In the genomic region with DNA sequence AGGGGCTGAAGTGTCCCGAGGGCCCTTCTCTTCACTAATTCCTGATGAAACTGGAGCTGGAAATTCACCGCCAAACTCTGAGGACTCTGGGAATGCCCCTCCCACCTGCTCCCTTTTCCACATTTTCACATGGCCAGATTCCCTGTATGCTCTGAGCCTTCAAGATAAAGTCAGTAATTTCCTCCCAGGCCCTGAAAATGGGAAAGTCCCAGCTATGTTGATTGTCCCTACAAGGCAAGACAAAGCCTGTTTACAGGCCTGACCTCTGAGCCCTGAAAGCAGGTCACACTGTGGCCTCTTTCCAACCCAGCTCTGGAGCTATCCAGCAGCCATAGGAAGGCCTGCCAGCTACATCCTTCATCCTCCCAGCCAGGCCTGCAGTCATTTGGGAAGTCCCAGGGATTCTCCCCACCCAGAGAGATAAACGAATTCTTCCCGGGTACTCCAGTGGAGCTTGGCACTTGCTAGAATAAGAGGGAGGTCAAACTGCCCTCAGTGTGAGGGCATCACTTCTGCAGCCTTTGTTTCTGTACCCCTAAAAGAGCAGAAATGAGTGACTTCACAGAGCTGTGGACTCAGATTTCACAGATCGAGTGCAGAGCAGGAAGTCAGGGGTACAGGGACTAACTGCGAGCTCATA, we compare ENCODE assay signal across 12 cellular contexts. TPM values are rescaled to one million over a fixed set of nuclear protein-coding genes. Genes with fewer than 3 reads are reported as not detected.
DNase-seq lines count a peak whose midpoint lies in the region; ATAC-seq, FAIRE-seq and TF ChIP-seq lines count a peak whose summit lies in the region.
"Had no signal": no experiment of that assay in that cellular context is flagged by ENCODE, and none has a peak within 500 bp of the region (broad histone marks: within the 10 kb centered on the region; RNA-seq: fewer than 3 reads in every experiment).

No MANE protein-coding gene starts in this region.

- peak; percentile 75 for DNase-seq in LNCaP clone FGC (ENCODE audit: low read depth)
- DNase-seq in dermis microvascular lymphatic vessel endothelial cell (ENCODE audit: low read depth in 2 of 2): peak; percentile 78 to 96
- DNase-seq in right lobe of liver: peak; percentile 80 to 86 (median 84)
- no peak for DNase-seq in urothelium cell line (ENCODE audit: low spot score)
- no peak for DNase-seq in activated naive CD4-positive, alpha-beta T cell treated with anti-CD3 and anti-CD28 coated beads, Interleukin-2, amount 10 ng/mL, durations not matched to agents 7 days and 5 days
- DNase-seq in T-helper 2 cell: no peak
- DNase-seq: activated T-cell treated with anti-CD3 and anti-CD28 coated beads, Interleukin-2, amount 50 U/mL, for 72 hours; effector memory CD8-positive, alpha-beta T cell had no signal

- H3K36me3 ChIP-seq in right lobe of liver (no peaks in the 10 kb centered on the region), stomach smooth muscle (ENCODE audit: control insufficient read depth in 2 of 2, insufficient read depth in 2 of 2, low read length in 2 of 2) (no peaks in the 10 kb centered on the region)

- peak overlapping the region; percentile 52 to 64 (median 58) for H3K27ac ChIP-seq in right lobe of liver
- H3K27ac ChIP-seq in stomach smooth muscle (ENCODE audit: low read length): peak overlapping the region; percentile 49

- H3K4me1 Mint-ChIP-seq in activated naive CD4-positive, alpha-beta T cell treated with anti-CD3 and anti-CD28 coated beads, Interleukin-2, amount 10 ng/mL, durations not matched to agents 7 days and 5 days: no peaks in the 10 kb centered on the region

- H3K9me3 ChIP-seq in right lobe of liver (no peaks in the 10 kb centered on the region), stomach smooth muscle (ENCODE audit: control insufficient read depth in 2 of 2, low read length in 2 of 2) (no peaks in the 10 kb centered on the region)

- H3K9me3 Mint-ChIP-seq in activated naive CD4-positive, alpha-beta T cell treated with anti-CD3 and anti-CD28 coated beads, Interleukin-2, amount 10 ng/mL, durations not matched to agents 7 days and 5 days: no peaks in the 10 kb centered on the region
- H3K9me3 Mint-ChIP-seq: effector memory CD8-positive, alpha-beta T cell had no signal

- FAIRE-seq in urothelium cell line (lab: Jason Lieb, UNC): no peak

- H3K36me3 Mint-ChIP-seq in activated naive CD4-positive, alpha-beta T cell treated with anti-CD3 and anti-CD28 coated beads, Interleukin-2, amount 10 ng/mL, durations not matched to agents 7 days and 5 days: no peaks in the 10 kb centered on the region

- peak; percentile 94 to 98 (median 96) for ATAC-seq in right lobe of liver
- ATAC-seq in GM21576 (IDR thresholded peaks at IDR 0.05; ENCODE audit: unreplicated experiment): no peak
- ATAC-seq: activated T-cell treated with anti-CD3 and anti-CD28 coated beads, Interleukin-2, amount 50 U/mL, for 72 hours; effector memory CD8-positive, alpha-beta T cell had no signal

- H3K4me3 ChIP-seq in LNCaP clone FGC (ENCODE audit: low read depth, low read length) (no peak overlapping the region), right lobe of liver (no peak overlapping the region), stomach smooth muscle (ENCODE audit: low read length in 2 of 2) (no peak overlapping the region)

- peak overlapping the region; percentile 30 to 51 for H3K9ac ChIP-seq in stomach smooth muscle (ENCODE audit: low read length in 2 of 2)

- peaks cover 40% of the 10 kb centered on the region for H3K27me3 Mint-ChIP-seq in activated naive CD4-positive, alpha-beta T cell treated with anti-CD3 and anti-CD28 coated beads, Interleukin-2, amount 10 ng/mL, durations not matched to agents 7 days and 5 days

- TF ChIP-seq CTCF in LNCaP clone FGC (IDR thresholded peaks at IDR 0.05; ENCODE audit: control insufficient read depth, extremely low read depth, insufficient read depth) (no peak), right lobe of liver (IDR thresholded peaks at IDR 0.05) (no peak)

- H3K4me3 Mint-ChIP-seq in activated naive CD4-positive, alpha-beta T cell treated with anti-CD3 and anti-CD28 coated beads, Interleukin-2, amount 10 ng/mL, durations not matched to agents 7 days and 5 days: no peak overlapping the region
- H3K4me3 Mint-ChIP-seq: activated T-cell treated with anti-CD3 and anti-CD28 coated beads, Interleukin-2, amount 50 U/mL, for 72 hours; effector memory CD8-positive, alpha-beta T cell had no signal

- no peak overlapping the region for H3K27ac Mint-ChIP-seq in activated naive CD4-positive, alpha-beta T cell treated with anti-CD3 and anti-CD28 coated beads, Interleukin-2, amount 10 ng/mL, durations not matched to agents 7 days and 5 days
- H3K27ac Mint-ChIP-seq: activated T-cell treated with anti-CD3 and anti-CD28 coated beads, Interleukin-2, amount 50 U/mL, for 72 hours; effector memory CD8-positive, alpha-beta T cell had no signal

- 29% methylated on average over 5 of the region's 6 CpGs for WGBS in right lobe of liver (ENCODE audit: insufficient coverage, low coverage, low lambda C conversion rate, missing lambda C conversion rate)

- no peak for TF ChIP-seq POLR2A in right lobe of liver (IDR thresholded peaks at IDR 0.05)

- H3K4me1 ChIP-seq in right lobe of liver (peaks cover 0 to 7% (median 6%) of the 10 kb centered on the region in 4 donors), stomach smooth muscle (ENCODE audit: control insufficient read depth, insufficient read depth, low read length) (peaks cover 47% of the 10 kb centered on the region)

- CTCF ChIA-PET in activated naive CD4-positive, alpha-beta T cell treated with anti-CD3 and anti-CD28 coated beads, Interleukin-2, amount 10 ng/mL, durations not matched to agents 7 days and 5 days (lab: Charles Lee): no interaction called here

- H3K27me3 ChIP-seq in right lobe of liver (no peaks in the 10 kb centered on the region), stomach smooth muscle (ENCODE audit: control insufficient read depth in 1 of 2, insufficient read depth in 2 of 2, low read length in 2 of 2) (no peaks in the 10 kb centered on the region)

- intact Hi-C loops in right lobe of liver (cut with DNase I): no loop called here

RNA-seq across cellular contexts. Expression of gene CCL2, which starts 19.6 kb away (rescaled TPM):
- total RNA-seq in dermis microvascular lymphatic vessel endothelial cell (67.7 and 102 TPM in 2 replicates), right lobe of liver (10 to 100 TPM in 1 of 6 experiments, 1 to 10 TPM in 4, under 1 TPM in 1; 0.66 to 32.2 (median 3.8) TPM)

RNA-seq across cellular contexts. Expression of gene CCL7, which starts 34.5 kb away (rescaled TPM):
- total RNA-seq in dermis microvascular lymphatic vessel endothelial cell (0.13 and 0.25 TPM in 2 replicates), right lobe of liver (not detected)
- total RNA-seq: activated T-cell treated with anti-CD3 and anti-CD28 coated beads, Interleukin-2, amount 50 U/mL, for 72 hours; kidney epithelial cell; T-helper 1 cell treated with Interleukin-12 subunit alpha and Interleukin-12 subunit beta and Interleukin-4 antibody, amounts not matched to agents 30 ng/mL and 1 ng/mL, for 36 hours had no signal

RNA-seq across cellular contexts. Expression of gene CCL11, which starts 50.0 kb away (rescaled TPM):
- total RNA-seq in dermis microvascular lymphatic vessel endothelial cell (not detected in 2 replicates), right lobe of liver (under 1 TPM in 1 of 6 experiments, not detected in 5; 0.55 TPM)
- total RNA-seq: activated T-cell treated with anti-CD3 and anti-CD28 coated beads, Interleukin-2, amount 50 U/mL, for 72 hours; kidney epithelial cell; T-helper 1 cell treated with Interleukin-12 subunit alpha and Interleukin-12 subunit beta and Interleukin-4 antibody, amounts not matched to agents 30 ng/mL and 1 ng/mL, for 36 hours had no signal

Comparison
In these comparisons a context has a peak if more than half of its experiments do, and no peak if none do; other contexts are left out.
1. DNase-seq: peak in LNCaP clone FGC (single experiment), dermis microvascular lymphatic vessel endothelial cell (2 of 2) and right lobe of liver (3 of 3); none in urothelium cell line (single experiment), activated naive CD4-positive, alpha-beta T cell treated with anti-CD3 and anti-CD28 coated beads, Interleukin-2, amount 10 ng/mL, durations not matched to agents 7 days and 5 days (single experiment) and T-helper 2 cell (0 of 5).